In the genomic region with DNA sequence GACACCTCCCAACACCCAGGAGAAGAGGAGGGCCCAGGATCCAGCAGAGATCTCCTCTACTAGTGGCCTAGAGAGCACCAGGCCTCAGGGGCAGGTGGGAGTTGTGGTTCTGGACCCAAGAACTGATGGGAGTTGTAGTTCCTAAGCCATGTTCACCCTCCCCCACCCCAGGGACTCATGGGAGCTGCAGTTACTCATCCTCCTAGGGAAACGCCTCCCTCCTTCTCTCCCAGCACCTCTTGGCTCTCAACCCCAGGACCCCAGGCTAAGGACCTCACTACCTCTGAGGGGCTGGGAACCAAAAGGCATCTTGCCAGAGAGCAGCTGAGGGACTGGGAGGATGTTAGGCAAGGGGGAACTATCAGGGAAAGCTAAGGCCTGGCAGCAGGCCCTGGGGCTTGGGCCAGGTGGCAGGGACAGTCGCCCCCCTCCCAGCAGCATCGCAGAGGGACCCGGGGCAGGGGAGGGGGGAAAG, we compare ENCODE assay signal across 11 cellular contexts. TPM values are rescaled to one million over a fixed set of nuclear protein-coding genes. Genes with fewer than 3 reads are reported as not detected.
DNase-seq lines count a peak whose midpoint lies in the region; ATAC-seq, FAIRE-seq and TF ChIP-seq lines count a peak whose summit lies in the region.
"Had no signal": no experiment of that assay in that cellular context is flagged by ENCODE, and none has a peak within 500 bp of the region (broad histone marks: within the 10 kb centered on the region; RNA-seq: fewer than 3 reads in every experiment).

No MANE protein-coding gene starts in this region.

- H3K4me1 ChIP-seq in endothelial cell of umbilical vein (ENCODE audit: control insufficient read depth, extremely low read depth, insufficient read depth, low read length) = no peaks in the 10 kb centered on the region

- no peak overlapping the region for H3K4me3 ChIP-seq in endothelial cell of umbilical vein (replicated peaks in 1 of 3; ENCODE audit: insufficient read depth in 1 of 3, low read depth in 1 of 3, low read length in 3 of 3)
- peak overlapping the region; percentile 54 for H3K4me3 ChIP-seq in neural cell (ENCODE audit: low read length)

- no peak overlapping the region for H3K4me3 Mint-ChIP-seq in CD4-positive, alpha-beta T cell

- H3K36me3 ChIP-seq in endothelial cell of umbilical vein (ENCODE audit: control insufficient read depth in 2 of 2, extremely low read depth in 1 of 2, insufficient read depth in 2 of 2, low read length in 2 of 2) (no peaks in the 10 kb centered on the region), neural cell (ENCODE audit: insufficient read depth, low read length) (peaks cover 18% of the 10 kb centered on the region)

- no peak for TF ChIP-seq RAD21 in neural cell (conservative IDR thresholded peaks at IDR 0.05)

- POLR2A ChIA-PET in endothelial cell of umbilical vein (lab: Charles Lee) = no interaction called here
- POLR2A ChIA-PET in CD4-positive, alpha-beta T cell (lab: Charles Lee) = no interaction called here

- H3K36me3 Mint-ChIP-seq in CD4-positive, alpha-beta T cell (ENCODE audit: low read depth) = no peaks in the 10 kb centered on the region

- no peak for TF ChIP-seq CTCF in endothelial cell of umbilical vein (IDR thresholded peaks at IDR 0.05; ENCODE audit: extremely low read depth in 1 of 2, insufficient read depth in 1 of 2, low read depth in 1 of 2, low read length in 2 of 2)
- no peak for TF ChIP-seq CTCF in neural cell (IDR thresholded peaks at IDR 0.05; ENCODE audit: poor library complexity, severe bottlenecking)
- no peak for TF ChIP-seq CTCF in CD4-positive, alpha-beta T cell (IDR thresholded peaks at IDR 0.05)

- H3K9me1 ChIP-seq in endothelial cell of umbilical vein (replicated peaks; ENCODE audit: control insufficient read depth, extremely low read depth, insufficient read depth, low read length) = no peaks in the 10 kb centered on the region

- intact Hi-C loops in endothelial cell of umbilical vein (cut with micrococcal nuclease) = no loop called here
- intact Hi-C loops in CD4-positive, alpha-beta T cell (cut with DNase I, micrococcal nuclease) = no loop called here

- CTCF ChIA-PET in endothelial cell of umbilical vein (lab: Charles Lee) = no interaction called here
- CTCF ChIA-PET in CD4-positive, alpha-beta T cell (lab: Charles Lee) = no interaction called here

- H3K9me2 ChIP-seq in neural cell (ENCODE audit: insufficient read depth, low read length) = no peaks in the 10 kb centered on the region

- H3K27ac Mint-ChIP-seq in CD4-positive, alpha-beta T cell = no peak overlapping the region

- no peak for ATAC-seq in CD4-positive, alpha-beta T cell (ENCODE audit: poor library complexity)

- H3K4me2 ChIP-seq in endothelial cell of umbilical vein (ENCODE audit: insufficient read depth, low read length) (no peak overlapping the region), neural cell (ENCODE audit: low read length) (no peak overlapping the region)

- H2AFZ ChIP-seq in endothelial cell of umbilical vein (ENCODE audit: low read depth, low read length) (peak overlapping the region; percentile 19), neural cell (ENCODE audit: low read depth, low read length) (no peak overlapping the region)

- DNase-seq in Daoy (ENCODE audit: low read depth) (peak; percentile 57), NCI-H2196 treated with DMSO at 0.1 percent for 48 hours (lab: John Stamatoyannopoulos, UW; ENCODE audit: unreplicated experiment) (peak; percentile 48), endothelial cell of umbilical vein (ENCODE audit: low read depth, low spot score) (peak; percentile 10), KBM-7 (no peak), NCI-H187 treated with DMSO at 0.1 percent for 48 hours (lab: John Stamatoyannopoulos, UW) (no peak), HuH-7 (ENCODE audit: low spot score) (no peak)
- DNase-seq in CD4-positive, alpha-beta T cell = no peak

- H3K9me3 Mint-ChIP-seq in CD4-positive, alpha-beta T cell = no peaks in the 10 kb centered on the region

- no peaks in the 10 kb centered on the region for H3K79me2 ChIP-seq in endothelial cell of umbilical vein (ENCODE audit: control insufficient read depth, insufficient read depth, low read length)
- no peaks in the 10 kb centered on the region for H3K79me2 ChIP-seq in neural cell (replicated peaks; ENCODE audit: insufficient read depth, low read length)

- in situ Hi-C loops in KBM-7 (cut with MboI; ENCODE audit: low pct_unique_long_range_greater_than_20kb, low sequenced_read_pairs) = no loop called here

- TF ChIP-seq POLR2A in endothelial cell of umbilical vein (IDR thresholded peaks at IDR 0.05; ENCODE audit: low read depth, low read length) = no peak

- no peaks in the 10 kb centered on the region for H3K9me3 ChIP-seq in endothelial cell of umbilical vein (replicated peaks; ENCODE audit: control insufficient read depth, insufficient read depth, low read length)
- H3K9me3 ChIP-seq in neural cell (ENCODE audit: low read length) = no peaks in the 10 kb centered on the region
- no peaks in the 10 kb centered on the region for H3K9me3 ChIP-seq in CD4-positive, alpha-beta T cell (ENCODE audit: control insufficient read depth, low read length)

- H3K27ac ChIP-seq in endothelial cell of umbilical vein (ENCODE audit: insufficient read depth, low read depth, low read length) (no peak overlapping the region), neural cell (ENCODE audit: low read length) (peak overlapping the region; percentile 86)
- H3K27ac ChIP-seq in CD4-positive, alpha-beta T cell (ENCODE audit: low read depth, low read length) = no peak overlapping the region

- H3K9ac ChIP-seq in endothelial cell of umbilical vein (replicated peaks; ENCODE audit: extremely low read depth, insufficient read depth, low read length) = no peak overlapping the region
- H3K9ac ChIP-seq in neural cell (ENCODE audit: low read length) = peak overlapping the region; percentile 58

- dilution Hi-C loops in endothelial cell of umbilical vein (cut with MboI; ENCODE audit: extremely low pct_ligation_motif_present, low sequenced_read_pairs) = no loop called here

- H4K20me1 ChIP-seq in endothelial cell of umbilical vein (replicated peaks; ENCODE audit: control insufficient read depth, extremely low read depth, insufficient read depth, low read length) (no peaks in the 10 kb centered on the region), neural cell (ENCODE audit: insufficient read depth) (no peaks in the 10 kb centered on the region)

- H3K27me3 Mint-ChIP-seq in CD4-positive, alpha-beta T cell = no peaks in the 10 kb centered on the region

- no peaks in the 10 kb centered on the region for H3F3A ChIP-seq in neural cell (ENCODE audit: insufficient read depth, low read length, poor library complexity, severe bottlenecking)

- TF ChIP-seq EP300 in neural cell (conservative IDR thresholded peaks at IDR 0.05; ENCODE audit: poor library complexity, severe bottlenecking) = no peak

- H3K27me3 ChIP-seq in endothelial cell of umbilical vein (ENCODE audit: control insufficient read depth in 2 of 2, insufficient read depth in 2 of 2, low read length in 2 of 2) (no peaks in the 10 kb centered on the region), neural cell (ENCODE audit: insufficient read depth, low read depth, low read length) (no peaks in the 10 kb centered on the region)
- no peaks in the 10 kb centered on the region for H3K27me3 ChIP-seq in CD4-positive, alpha-beta T cell (ENCODE audit: control insufficient read depth, insufficient read depth, low read length)

- BruUV-seq in endothelial cell of umbilical vein (replicated peaks; lab: Mats Ljungman, UMichigan) = no TSS peak

- peak; percentile 40 for FAIRE-seq in endothelial cell of umbilical vein (lab: Jason Lieb, UNC)

- peaks cover 8% of the 10 kb centered on the region for H3K4me1 Mint-ChIP-seq in CD4-positive, alpha-beta T cell (ENCODE audit: low read depth)

TF ChIP-seq in endothelial cell of umbilical vein, 7 proteins besides CTCF, POLR2A, EP300 and RAD21:
- TF ChIP-seq GATA2 (IDR thresholded peaks at IDR 0.05; ENCODE audit: insufficient read depth, insufficient read length, low read depth, low read length) (no peak), MYC (IDR thresholded peaks at IDR 0.05; ENCODE audit: low read depth, low read length) (no peak), POLR2AphosphoS5 (IDR thresholded peaks at IDR 0.05; ENCODE audit: insufficient read depth, low read depth, low read length) (no peak), EZH2 (IDR thresholded peaks at IDR 0.05; ENCODE audit: borderline replicate concordance, low read depth, low read length, severe bottlenecking) (no peak), FOS (IDR thresholded peaks at IDR 0.05; ENCODE audit: borderline replicate concordance, insufficient read depth, low read length) (no peak), JUN (IDR thresholded peaks at IDR 0.05; ENCODE audit: borderline replicate concordance, insufficient read depth, insufficient read length, low read depth) (no peak)
- TF ChIP-seq, protein P1, sequence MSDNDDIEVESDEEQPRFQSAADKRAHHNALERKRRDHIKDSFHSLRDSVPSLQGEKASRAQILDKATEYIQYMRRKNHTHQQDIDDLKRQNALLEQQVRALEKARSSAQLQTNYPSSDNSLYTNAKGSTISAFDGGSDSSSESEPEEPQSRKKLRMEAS (IDR thresholded peaks at IDR 0.05; ENCODE audit: insufficient read depth, insufficient read length) = no peak
TF ChIP-seq in endothelial cell of umbilical vein: peak in this region for 0.

RNA-seq across cellular contexts. Expression of gene SLC22A12, which starts 28.8 kb away (rescaled TPM):
- total RNA-seq in Daoy (2014; rRNA removed; shearing (Covaris generic)) = not detected in 2 replicates
- total RNA-seq in endothelial cell of umbilical vein = not detected in 2 replicates
- polyA plus RNA-seq in endothelial cell of umbilical vein (not detected in 2 replicates), neural cell (not detected in 2 replicates)
- polyA plus RNA-seq in endothelial cell of umbilical vein (2011; cell fraction: cytosol; rRNA removed) = not detected in 2 replicates
- polyA plus RNA-seq in endothelial cell of umbilical vein (2011; cell fraction: nucleus; rRNA removed) = not detected in 2 replicates
- polyA plus RNA-seq in endothelial cell of umbilical vein (2012) = not detected in 2 replicates
- polyA minus RNA-seq in endothelial cell of umbilical vein (not detected in 2 replicates), neural cell (not detected in 2 replicates)
- polyA minus RNA-seq in endothelial cell of umbilical vein (2011; cell fraction: cytosol; rRNA and poly(A)+ RNA removed) = not detected
- not detected in 2 replicates for polyA minus RNA-seq in endothelial cell of umbilical vein (2011; cell fraction: nucleus; rRNA and poly(A)+ RNA removed)
- total RNA-seq in CD4-positive, alpha-beta T cell = not detected
- total RNA-seq: activated CD8-positive, alpha-beta memory T cell treated with anti-CD3 and anti-CD28 coated beads for 36 hours; lower leg skin; subcutaneous adipose tissue had no signal

Comparison
In these comparisons a context has a peak if more than half of its experiments do, and no peak if none do; other contexts are left out.
1. DNase-seq: peak in Daoy (single experiment), NCI-H2196 treated with DMSO at 0.1 percent for 48 hours (single experiment) and endothelial cell of umbilical vein (single experiment); none in KBM-7 (single experiment), NCI-H187 treated with DMSO at 0.1 percent for 48 hours (single experiment), CD4-positive, alpha-beta T cell (0 of 10) and HuH-7 (single experiment).